Comparison of ENCODE assay signal across 12 cellular contexts in the genomic region with DNA sequence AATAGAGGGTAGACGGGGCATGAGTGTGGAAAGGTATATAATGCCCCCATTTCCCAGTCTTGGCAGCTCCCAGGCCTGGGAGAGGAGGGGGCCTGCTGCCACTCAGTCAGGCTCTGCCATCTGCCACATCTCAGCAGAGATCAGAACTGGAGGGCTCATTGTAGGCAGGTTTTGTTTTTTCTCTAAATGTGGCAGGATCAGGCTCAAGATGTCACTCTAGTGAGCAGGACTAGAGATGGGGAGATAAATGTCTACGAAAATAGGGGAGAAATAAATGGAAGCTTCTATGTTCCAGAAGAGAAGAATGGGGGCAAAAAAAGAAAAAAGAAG. TPM values are rescaled to one million over a fixed set of nuclear protein-coding genes. Genes with fewer than 3 reads are reported as not detected.
"Had no signal": no experiment of that assay in that cellular context is flagged by ENCODE, and none has a peak within 500 bp of the region (broad histone marks: within the 10 kb centered on the region; RNA-seq: fewer than 3 reads in every experiment).

No MANE protein-coding gene starts in this region.

- H3K9me3 ChIP-seq: breast epithelium, esophagus squamous epithelium, left lung had no signal

- H3K27ac ChIP-seq: breast epithelium, left lung had no signal

- H3K4me3 ChIP-seq: breast epithelium, esophagus squamous epithelium, left lung had no signal

- H3K27ac Mint-ChIP-seq: activated CD4-positive, alpha-beta T cell treated with anti-CD3 and anti-CD28 coated beads, Interleukin-2, amount 10 ng/mL, durations not matched to agents 7 days and 5 days; activated naive CD8-positive, alpha-beta T cell treated with anti-CD3 and anti-CD28 coated beads, Interleukin-2, amount 10 ng/mL, durations not matched to agents 7 days and 5 days; type B pancreatic cell had no signal

- H3K4me3 Mint-ChIP-seq: activated CD4-positive, alpha-beta T cell treated with anti-CD3 and anti-CD28 coated beads, Interleukin-2, amount 10 ng/mL, durations not matched to agents 7 days and 5 days; activated naive CD8-positive, alpha-beta T cell treated with anti-CD3 and anti-CD28 coated beads, Interleukin-2, amount 10 ng/mL, durations not matched to agents 7 days and 5 days; naive thymus-derived CD8-positive, alpha-beta T cell; type B pancreatic cell had no signal

- H3K4me1 Mint-ChIP-seq: activated CD4-positive, alpha-beta T cell treated with anti-CD3 and anti-CD28 coated beads, Interleukin-2, amount 10 ng/mL, durations not matched to agents 7 days and 5 days had no signal

- H3K4me1 ChIP-seq: breast epithelium, left lung had no signal

- ATAC-seq: left lung; naive thymus-derived CD8-positive, alpha-beta T cell had no signal

- H3K36me3 ChIP-seq: breast epithelium had no signal

- H3K27me3 ChIP-seq: breast epithelium, esophagus squamous epithelium, left lung had no signal

- DNase-seq: activated CD4-positive, alpha-beta T cell treated with anti-CD3 and anti-CD28 coated beads, Interleukin-2, amount 10 ng/mL, durations not matched to agents 7 days and 5 days; activated naive CD4-positive, alpha-beta T cell; activated naive CD8-positive, alpha-beta T cell treated with anti-CD3 and anti-CD28 coated beads, Interleukin-2, amount 10 ng/mL, durations not matched to agents 7 days and 5 days; esophagus squamous epithelium; hippocampal formation; left lung; naive thymus-derived CD8-positive, alpha-beta T cell; stimulated activated CD4-positive, alpha-beta T cell treated with anti-CD3 and anti-CD28 coated beads, Interleukin-2, amount 100 ng/mL, for 48 hours; stimulated activated naive CD4-positive, alpha-beta T cell; T-helper 9 cell had no signal

- H3K9me3 Mint-ChIP-seq: activated CD4-positive, alpha-beta T cell treated with anti-CD3 and anti-CD28 coated beads, Interleukin-2, amount 10 ng/mL, durations not matched to agents 7 days and 5 days; activated naive CD8-positive, alpha-beta T cell treated with anti-CD3 and anti-CD28 coated beads, Interleukin-2, amount 10 ng/mL, durations not matched to agents 7 days and 5 days; naive thymus-derived CD8-positive, alpha-beta T cell; type B pancreatic cell had no signal

- H3K27me3 Mint-ChIP-seq: activated CD4-positive, alpha-beta T cell treated with anti-CD3 and anti-CD28 coated beads, Interleukin-2, amount 10 ng/mL, durations not matched to agents 7 days and 5 days; activated naive CD8-positive, alpha-beta T cell treated with anti-CD3 and anti-CD28 coated beads, Interleukin-2, amount 10 ng/mL, durations not matched to agents 7 days and 5 days; naive thymus-derived CD8-positive, alpha-beta T cell; type B pancreatic cell had no signal

RNA-seq across cellular contexts. Expression of a gene that starts 13.8 kb away (rescaled TPM):
- total RNA-seq: activated CD4-positive, alpha-beta T cell treated with anti-CD3 and anti-CD28 coated beads, Interleukin-2, amount 10 ng/mL, durations not matched to agents 7 days and 5 days; naive thymus-derived CD8-positive, alpha-beta T cell had no signal
- polyA plus RNA-seq: naive thymus-derived CD8-positive, alpha-beta T cell had no signal
